38 cellular contexts compared by ENCODE assay signal in the genomic region with DNA sequence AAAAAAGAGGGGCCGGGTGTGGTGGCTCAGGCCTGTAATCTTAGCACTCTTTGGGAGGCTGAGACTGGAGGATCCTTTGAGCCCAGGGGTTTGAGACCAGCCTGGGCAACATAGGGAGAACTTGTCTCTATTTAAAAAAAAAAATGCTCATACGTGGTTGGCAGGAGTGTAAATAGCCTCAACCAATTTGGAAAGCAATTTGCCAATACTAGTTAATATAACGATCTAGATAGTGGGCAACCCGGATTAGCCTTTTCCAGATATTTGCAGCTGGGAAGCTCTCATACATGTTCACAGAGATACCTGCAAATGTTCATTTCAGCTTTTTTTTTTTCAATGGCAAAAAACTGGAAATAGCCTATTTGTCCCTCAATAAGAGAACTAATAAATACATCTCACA.
"Had no signal": no experiment of that assay in that cellular context is flagged by ENCODE, and none has a peak within 500 bp of the region (broad histone marks: within the 10 kb centered on the region; RNA-seq: fewer than 3 reads in every experiment).

No MANE protein-coding gene starts in this region.

- H3K36me3 Mint-ChIP-seq: activated CD4-positive, alpha-beta memory T cell treated with anti-CD3 and anti-CD28 coated beads for 36 hours; activated naive CD4-positive, alpha-beta T cell treated with anti-CD3 and anti-CD28 coated beads, Interleukin-2, amount 50 U/mL, for 24 hours; activated naive CD8-positive, alpha-beta T cell treated with anti-CD3 and anti-CD28 coated beads, Interleukin-2, amount 10 ng/mL, durations not matched to agents 7 days and 5 days had no signal

- H3K27me3 ChIP-seq: body of pancreas, brain microvascular endothelial cell, cardiac muscle cell had no signal

- H3K4me3 ChIP-seq: body of pancreas, cardiac muscle cell had no signal

- H3K4me1 ChIP-seq: body of pancreas had no signal

- H3K36me3 ChIP-seq: brain microvascular endothelial cell, cardiac muscle cell had no signal

- DNase-seq: activated B cell treated with CpG ODN at 0.5 μM for 24 hours; activated CD4-positive, alpha-beta memory T cell treated with anti-CD3 and anti-CD28 coated beads for 36 hours; activated CD4-positive, alpha-beta T cell treated with anti-CD3 and anti-CD28 coated beads for 4 hours; activated CD4-positive, alpha-beta T cell treated with anti-CD3 and anti-CD28 coated beads, Interleukin-2, amount 10 ng/mL, durations not matched to agents 24 days and 14 days; activated CD4-positive, alpha-beta T cell treated with anti-CD3 and anti-CD28 coated beads, Interleukin-2, amount 50 U/mL, for 1 hour; activated CD4-positive, alpha-beta T cell treated with anti-CD3 and anti-CD28 coated beads, Interleukin-2, amount 50 U/mL, for 4 hours; activated CD4-positive, CD25-positive, alpha-beta regulatory T cell treated with anti-CD3 and anti-CD28 coated beads, Interleukin-2, amount 50 U/mL, for 72 hours; activated CD8-positive, alpha-beta memory T cell treated with anti-CD3 and anti-CD28 coated beads, Interleukin-2, amount 50 U/mL, for 4 hours; activated CD8-positive, alpha-beta T cell treated with anti-CD3 and anti-CD28 coated beads for 36 hours; activated effector memory CD4-positive, alpha-beta T cell treated with anti-CD3 and anti-CD28 coated beads, Interleukin-2, amount 50 U/mL, for 16 hours; activated gamma-delta T cell treated with Interleukin-2 at 50 U/mL for 16 hours; activated naive CD4-positive, alpha-beta T cell; activated naive CD4-positive, alpha-beta T cell treated with anti-CD3 and anti-CD28 coated beads for 36 hours; activated naive CD8-positive, alpha-beta T cell treated with anti-CD3 and anti-CD28 coated beads, Interleukin-2, amount 10 ng/mL, durations not matched to agents 7 days and 5 days; activated naive CD8-positive, alpha-beta T cell treated with anti-CD3 and anti-CD28 coated beads, Interleukin-2, amount 50 U/mL, for 24 hours; activated T-cell treated with anti-CD3 and anti-CD28 coated beads for 4 hours; activated T-cell treated with anti-CD3 and anti-CD28 coated beads, Interleukin-2, amount 50 U/mL, for 1 hour; activated T-cell treated with anti-CD3 and anti-CD28 coated beads, Interleukin-2, amount 50 U/mL, for 4 hours; activated T-cell treated with anti-CD3 and anti-CD28 coated beads, Interleukin-2, amount 50 U/mL, for 72 hours; aorta; body of pancreas; brain microvascular endothelial cell; caudate nucleus; SW 1271; T-helper 1 cell; T-helper 2 cell; T-helper 9 cell had no signal

- H3K27ac Mint-ChIP-seq: activated B cell treated with CpG ODN at 0.5 μM for 24 hours; activated CD4-positive, alpha-beta memory T cell treated with anti-CD3 and anti-CD28 coated beads for 36 hours; activated CD4-positive, alpha-beta T cell treated with anti-CD3 and anti-CD28 coated beads, Interleukin-2, amount 10 ng/mL, durations not matched to agents 24 days and 14 days; activated CD8-positive, alpha-beta T cell treated with anti-CD3 and anti-CD28 coated beads for 36 hours; activated naive CD4-positive, alpha-beta T cell treated with anti-CD3 and anti-CD28 coated beads for 36 hours; activated naive CD4-positive, alpha-beta T cell treated with anti-CD3 and anti-CD28 coated beads, Interleukin-2, amount 50 U/mL, for 24 hours; activated naive CD8-positive, alpha-beta T cell; activated naive CD8-positive, alpha-beta T cell treated with anti-CD3 and anti-CD28 coated beads, Interleukin-2, amount 10 ng/mL, durations not matched to agents 7 days and 5 days; activated naive CD8-positive, alpha-beta T cell treated with anti-CD3 and anti-CD28 coated beads, Interleukin-2, amount 50 U/mL, for 24 hours; activated T-cell treated with anti-CD3 and anti-CD28 coated beads, Interleukin-2, amount 50 U/mL, for 72 hours; activated T-helper 1 cell treated with anti-CD3 and anti-CD28 coated beads, Interleukin-12 subunit alpha, Interleukin-12 subunit beta, Interleukin-2, Interleukin-4 antibody, amounts not matched to agents 30 ng/mL and 10 ng/mL and 1 ng/mL, durations not matched to agents 14 hours and 24 hours and 36 hours; activated T-helper 17 cell treated with anti-CD3 and anti-CD28 coated beads, Interleukin-2, amount 50 U/mL, for 72 hours; T-helper 1 cell treated with Interleukin-12 subunit alpha and Interleukin-12 subunit beta and Interleukin-4 antibody, amounts not matched to agents 30 μg/mL and 1 μg/mL, for 36 hours; T-helper 2 cell treated with Interferon-gamma antibody and Interleukin-4, amounts not matched to agents 5 μg/mL and 100 μg/mL, for 36 hours had no signal

- ATAC-seq: activated CD8-positive, alpha-beta T cell treated with anti-CD3 and anti-CD28 coated beads for 36 hours; activated naive CD8-positive, alpha-beta T cell treated with anti-CD3 and anti-CD28 coated beads, Interleukin-2, amount 50 U/mL, for 24 hours; activated T-cell treated with anti-CD3 and anti-CD28 coated beads, Interleukin-2, amount 50 U/mL, for 4 hours; activated T-cell treated with anti-CD3 and anti-CD28 coated beads, Interleukin-2, amount 50 U/mL, for 72 hours; activated T-helper 17 cell treated with anti-CD3 and anti-CD28 coated beads, Interleukin-2, amount 50 U/mL, for 72 hours; body of pancreas had no signal

- FAIRE-seq: astrocyte, bronchial epithelial cell, TTC549 had no signal

- H3K27ac ChIP-seq: body of pancreas, brain microvascular endothelial cell, cardiac muscle cell, VCaP had no signal

- H3K27me3 Mint-ChIP-seq: activated B cell treated with CpG ODN at 0.5 μM for 24 hours; activated CD4-positive, alpha-beta memory T cell treated with anti-CD3 and anti-CD28 coated beads for 36 hours; activated CD8-positive, alpha-beta T cell treated with anti-CD3 and anti-CD28 coated beads for 36 hours; activated naive CD4-positive, alpha-beta T cell treated with anti-CD3 and anti-CD28 coated beads, Interleukin-2, amount 50 U/mL, for 24 hours; activated naive CD8-positive, alpha-beta T cell; activated naive CD8-positive, alpha-beta T cell treated with anti-CD3 and anti-CD28 coated beads, Interleukin-2, amount 50 U/mL, for 24 hours had no signal

- H3K4me3 Mint-ChIP-seq: activated B cell treated with CpG ODN at 0.5 μM for 24 hours; activated CD4-positive, alpha-beta memory T cell treated with anti-CD3 and anti-CD28 coated beads for 36 hours; activated CD4-positive, alpha-beta T cell treated with anti-CD3 and anti-CD28 coated beads, Interleukin-2, amount 10 ng/mL, durations not matched to agents 24 days and 14 days; activated CD8-positive, alpha-beta T cell treated with anti-CD3 and anti-CD28 coated beads for 36 hours; activated naive CD4-positive, alpha-beta T cell treated with anti-CD3 and anti-CD28 coated beads for 36 hours; activated naive CD4-positive, alpha-beta T cell treated with anti-CD3 and anti-CD28 coated beads, Interleukin-2, amount 50 U/mL, for 24 hours; activated naive CD8-positive, alpha-beta T cell; activated naive CD8-positive, alpha-beta T cell treated with anti-CD3 and anti-CD28 coated beads, Interleukin-2, amount 10 ng/mL, durations not matched to agents 7 days and 5 days; activated naive CD8-positive, alpha-beta T cell treated with anti-CD3 and anti-CD28 coated beads, Interleukin-2, amount 50 U/mL, for 24 hours; activated T-cell treated with anti-CD3 and anti-CD28 coated beads, Interleukin-2, amount 50 U/mL, for 4 hours; activated T-cell treated with anti-CD3 and anti-CD28 coated beads, Interleukin-2, amount 50 U/mL, for 72 hours; activated T-helper 1 cell treated with anti-CD3 and anti-CD28 coated beads, Interleukin-12 subunit alpha, Interleukin-12 subunit beta, Interleukin-2, Interleukin-4 antibody, amounts not matched to agents 30 ng/mL and 10 ng/mL and 1 ng/mL, durations not matched to agents 14 hours and 24 hours and 36 hours; activated T-helper 17 cell treated with anti-CD3 and anti-CD28 coated beads, Interleukin-2, amount 50 U/mL, for 72 hours; T-helper 1 cell treated with Interleukin-12 subunit alpha and Interleukin-12 subunit beta and Interleukin-4 antibody, amounts not matched to agents 30 μg/mL and 1 μg/mL, for 36 hours; T-helper 2 cell treated with Interferon-gamma antibody and Interleukin-4, amounts not matched to agents 5 μg/mL and 100 μg/mL, for 36 hours had no signal

- H3K9me3 Mint-ChIP-seq: activated B cell treated with CpG ODN at 0.5 μM for 24 hours; activated CD4-positive, alpha-beta memory T cell treated with anti-CD3 and anti-CD28 coated beads for 36 hours; activated CD4-positive, alpha-beta T cell treated with anti-CD3 and anti-CD28 coated beads, Interleukin-2, amount 10 ng/mL, durations not matched to agents 24 days and 14 days; activated CD8-positive, alpha-beta T cell treated with anti-CD3 and anti-CD28 coated beads for 36 hours; activated naive CD4-positive, alpha-beta T cell treated with anti-CD3 and anti-CD28 coated beads for 36 hours; activated naive CD4-positive, alpha-beta T cell treated with anti-CD3 and anti-CD28 coated beads, Interleukin-2, amount 50 U/mL, for 24 hours; activated naive CD8-positive, alpha-beta T cell treated with anti-CD3 and anti-CD28 coated beads, Interleukin-2, amount 10 ng/mL, durations not matched to agents 7 days and 5 days; activated naive CD8-positive, alpha-beta T cell treated with anti-CD3 and anti-CD28 coated beads, Interleukin-2, amount 50 U/mL, for 24 hours; activated T-cell treated with anti-CD3 and anti-CD28 coated beads, Interleukin-2, amount 50 U/mL, for 4 hours; activated T-cell treated with anti-CD3 and anti-CD28 coated beads, Interleukin-2, amount 50 U/mL, for 72 hours; activated T-helper 1 cell treated with anti-CD3 and anti-CD28 coated beads, Interleukin-12 subunit alpha, Interleukin-12 subunit beta, Interleukin-2, Interleukin-4 antibody, amounts not matched to agents 30 ng/mL and 10 ng/mL and 1 ng/mL, durations not matched to agents 14 hours and 24 hours and 36 hours; activated T-helper 17 cell treated with anti-CD3 and anti-CD28 coated beads, Interleukin-2, amount 50 U/mL, for 72 hours; T-helper 1 cell treated with Interleukin-12 subunit alpha and Interleukin-12 subunit beta and Interleukin-4 antibody, amounts not matched to agents 30 μg/mL and 1 μg/mL, for 36 hours; T-helper 2 cell treated with Interferon-gamma antibody and Interleukin-4, amounts not matched to agents 5 μg/mL and 100 μg/mL, for 36 hours had no signal

- H3K9me3 ChIP-seq: body of pancreas had no signal
